1 cellular context compared by ENCODE assay signal in genomic region chr12:28795306-28795705, GRCh38.
TF ChIP-seq lines count a peak whose summit lies in the region.

No MANE protein-coding gene starts in this region.

TF ChIP-seq in K562, 482 proteins besides CTCF, POLR2A, EP300 and RAD21 (continued from another document and continues in another):
- TF ChIP-seq CHD7 (IDR thresholded peaks at IDR 0.05; ENCODE audit: low read depth, low read length) (no peak), ZBTB33 (CRISPR knock-in tag; IDR thresholded peaks at IDR 0.05) (no peak), NFE2 (IDR thresholded peaks at IDR 0.05; ENCODE audit: low read depth) (peak; percentile 58; the same call in 1 of the 2 replicates), ZBTB26 (CRISPR knock-in tag; IDR thresholded peaks at IDR 0.05) (no peak), PCBP1 (IDR thresholded peaks at IDR 0.05; ENCODE audit: low read depth, low read length, poor library complexity, severe bottlenecking) (no peak), CBX3 (IDR thresholded peaks at IDR 0.05; ENCODE audit: borderline replicate concordance in 1 of 2, low read length in 2 of 2) (no peak), MGA (IDR thresholded peaks at IDR 0.05) (no peak), SNAPC5 (CRISPR knock-in tag; IDR thresholded peaks at IDR 0.05) (no peak), XRCC3 (IDR thresholded peaks at IDR 0.05) (no peak), CREB1 (IDR thresholded peaks at IDR 0.05) (no peak), CREB1 (CRISPR knock-in tag; IDR thresholded peaks at IDR 0.05) (no peak), MAFF (IDR thresholded peaks at IDR 0.05; ENCODE audit: low read length) (peak; percentile 37; the same call in 1 of the 2 replicates), C11orf30 (IDR thresholded peaks at IDR 0.05; ENCODE audit: low read depth) (peak; percentile 48), ZNF507 (tag; conservative IDR thresholded peaks at IDR 0.05) (no peak), HNRNPL (IDR thresholded peaks at IDR 0.05; ENCODE audit: low read depth, low read length) (no peak), RBM15 (IDR thresholded peaks at IDR 0.05; ENCODE audit: insufficient read depth, low read length) (no peak), MAFG (tag; conservative IDR thresholded peaks at IDR 0.05) (peak; percentile 84), SLC30A9 (CRISPR knock-in tag; IDR thresholded peaks at IDR 0.05) (no peak), ZNF316 (IDR thresholded peaks at IDR 0.05) (peak; percentile 86), KLF10 (CRISPR knock-in tag; IDR thresholded peaks at IDR 0.05) (no peak), RBM39 (optimal IDR thresholded peaks at IDR 0.05; ENCODE audit: low read depth, low read length) (no peak), ZBTB8A (IDR thresholded peaks at IDR 0.05; ENCODE audit: partially characterized antibody) (no peak), GTF2A2 (tag; IDR thresholded peaks at IDR 0.05) (no peak), ZNF324 (CRISPR knock-in tag; IDR thresholded peaks at IDR 0.05) (no peak), FOXO4 (CRISPR knock-in tag; IDR thresholded peaks at IDR 0.05) (no peak)
